33 cellular contexts compared by ENCODE assay signal in the genomic region with DNA sequence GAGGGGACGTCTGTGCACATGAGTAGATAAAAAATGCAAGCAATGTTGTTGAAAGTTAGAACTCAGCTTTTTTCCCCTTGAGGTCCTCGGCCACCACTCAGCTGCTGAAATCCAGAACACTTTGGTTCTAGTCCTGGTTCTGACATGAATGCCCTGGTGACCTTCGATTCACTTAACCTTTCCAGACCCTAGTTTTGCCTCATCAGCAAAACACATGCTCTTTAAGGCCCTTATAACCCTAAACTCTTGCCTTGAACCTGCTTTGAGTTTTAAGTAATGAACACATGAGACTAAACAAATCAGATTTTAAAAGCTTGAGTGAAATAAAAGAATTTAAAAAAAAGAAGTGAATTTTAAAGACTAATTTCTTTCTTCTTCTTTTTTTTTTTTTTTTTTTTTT. TPM values are rescaled to one million over a fixed set of nuclear protein-coding genes. Genes with fewer than 3 reads are reported as not detected.
"Had no signal": no experiment of that assay in that cellular context is flagged by ENCODE, and none has a peak within 500 bp of the region (broad histone marks: within the 10 kb centered on the region; RNA-seq: fewer than 3 reads in every experiment).

No MANE protein-coding gene starts in this region.

- ATAC-seq: activated CD8-positive, alpha-beta T cell treated with anti-CD3 and anti-CD28 coated beads for 36 hours; activated naive CD4-positive, alpha-beta T cell treated with anti-CD3 and anti-CD28 coated beads, Interleukin-2, amount 50 U/mL, for 72 hours; activated T-cell treated with anti-CD3 and anti-CD28 coated beads, Interleukin-2, amount 50 U/mL, for 4 hours; activated T-cell treated with anti-CD3 and anti-CD28 coated beads, Interleukin-2, amount 50 U/mL, for 72 hours; activated T-helper 17 cell treated with anti-CD3 and anti-CD28 coated beads, Interleukin-2, amount 50 U/mL, for 72 hours had no signal

- H3K27ac ChIP-seq: adrenal gland, cardiac muscle cell, VCaP had no signal

- H3K9me3 ChIP-seq: adrenal gland had no signal

- H3K4me1 ChIP-seq: adrenal gland had no signal

- H3K27me3 ChIP-seq: adrenal gland, cardiac muscle cell had no signal

- H3K36me3 ChIP-seq: adrenal gland, cardiac muscle cell had no signal

- H3K4me3 ChIP-seq: adrenal gland, cardiac muscle cell had no signal

- FAIRE-seq: bronchial epithelial cell, TTC549 had no signal

- DNase-seq: activated B cell treated with CpG ODN at 0.5 μM for 24 hours; activated CD4-positive, alpha-beta memory T cell treated with anti-CD3 and anti-CD28 coated beads for 36 hours; activated CD4-positive, alpha-beta T cell treated with anti-CD3 and anti-CD28 coated beads for 4 hours; activated CD4-positive, alpha-beta T cell treated with anti-CD3 and anti-CD28 coated beads, Interleukin-2, amount 10 ng/mL, durations not matched to agents 24 days and 14 days; activated CD4-positive, alpha-beta T cell treated with anti-CD3 and anti-CD28 coated beads, Interleukin-2, amount 50 U/mL, for 1 hour; activated CD4-positive, alpha-beta T cell treated with anti-CD3 and anti-CD28 coated beads, Interleukin-2, amount 50 U/mL, for 4 hours; activated CD4-positive, CD25-positive, alpha-beta regulatory T cell treated with anti-CD3 and anti-CD28 coated beads, Interleukin-2, amount 50 U/mL, for 72 hours; activated CD8-positive, alpha-beta memory T cell treated with anti-CD3 and anti-CD28 coated beads, Interleukin-2, amount 50 U/mL, for 4 hours; activated CD8-positive, alpha-beta T cell treated with anti-CD3 and anti-CD28 coated beads for 36 hours; activated effector memory CD4-positive, alpha-beta T cell treated with anti-CD3 and anti-CD28 coated beads, Interleukin-2, amount 50 U/mL, for 16 hours; activated gamma-delta T cell treated with Interleukin-2 at 50 U/mL for 16 hours; activated naive CD4-positive, alpha-beta T cell; activated naive CD4-positive, alpha-beta T cell treated with anti-CD3 and anti-CD28 coated beads for 36 hours; activated naive CD4-positive, alpha-beta T cell treated with anti-CD3 and anti-CD28 coated beads, Interleukin-2, amount 50 U/mL, for 16 hours; activated naive CD8-positive, alpha-beta T cell treated with anti-CD3 and anti-CD28 coated beads for 36 hours; activated T-cell treated with anti-CD3 and anti-CD28 coated beads for 4 hours; activated T-cell treated with anti-CD3 and anti-CD28 coated beads, Interleukin-2, amount 50 U/mL, for 1 hour; activated T-cell treated with anti-CD3 and anti-CD28 coated beads, Interleukin-2, amount 50 U/mL, for 4 hours; activated T-cell treated with anti-CD3 and anti-CD28 coated beads, Interleukin-2, amount 50 U/mL, for 72 hours; amniotic stem cell; aorta; caudate nucleus; cerebellar nuclear complex; T-helper 2 cell; T-helper 9 cell had no signal

RNA-seq across cellular contexts. Expression of a gene that starts 33.4 kb away (rescaled TPM):
- total RNA-seq: activated CD8-positive, alpha-beta memory T cell treated with anti-CD3 and anti-CD28 coated beads for 36 hours; activated naive CD4-positive, alpha-beta T cell treated with anti-CD3 and anti-CD28 coated beads, Interleukin-2, amount 50 U/mL, for 72 hours; activated naive CD8-positive, alpha-beta T cell treated with anti-CD3 and anti-CD28 coated beads for 36 hours; activated T-cell treated with anti-CD3 and anti-CD28 coated beads, Interleukin-2, amount 50 U/mL, for 4 hours had no signal
- polyA plus RNA-seq: cardiac muscle cell had no signal
